Comparison of ENCODE assay signal across 14 cellular contexts in genomic region chr4:169663894-169664293, GRCh38. TPM values are rescaled to one million over a fixed set of nuclear protein-coding genes. Genes with fewer than 3 reads are reported as not detected.
DNase-seq lines count a peak whose midpoint lies in the region; ATAC-seq, FAIRE-seq and TF ChIP-seq lines count a peak whose summit lies in the region.
"Had no signal": no experiment of that assay in that cellular context is flagged by ENCODE, and none has a peak within 500 bp of the region (broad histone marks: within the 10 kb centered on the region; RNA-seq: fewer than 3 reads in every experiment).

No MANE protein-coding gene starts in this region.

- no peak overlapping the region for H2AFZ ChIP-seq in HepG2 (ENCODE audit: low read length)

- intact Hi-C loops in HepG2 (cut with micrococcal nuclease; ENCODE audit: unreplicated experiment), result no loop called here
- intact Hi-C loops in right lobe of liver (cut with DNase I), result no loop called here
- intact Hi-C loops in body of pancreas (cut with DNase I), result no loop called here

- DNase-seq in HepG2 (ENCODE audit: low spot score) (peak; percentile 22), right lobe of liver (no peak), body of pancreas (no peak), medulla oblongata (ENCODE audit: extremely low spot score) (peak; percentile 38), DMS79 (lab: John Stamatoyannopoulos, UW) (no peak), OCI-M1 (lab: John Stamatoyannopoulos, UW) (no peak), RPMI8226 (no peak), HEK293T (ENCODE audit: extremely low spot score) (no peak)
- DNase-seq: activated CD8-positive, alpha-beta memory T cell treated with anti-CD3 and anti-CD28 coated beads, Interleukin-2, amount 50 U/mL, for 48 hours; esophagus squamous epithelium; NCI-H1694 had no signal

- POLR2A ChIA-PET in HepG2 (lab: Yijun Ruan, JAX), result no interaction called here
- POLR2A ChIA-PET in HEK293T (lab: Yijun Ruan, JAX), result interaction anchor here (3.5 kb wide), 1 partner anchor 44 kb away, joined by 11 read pairs; the partner anchor contains the start of gene CLCN3

- 86% methylated on average over 3 of the region's 3 CpGs for WGBS in HepG2 (ENCODE audit: low lambda C conversion rate)
- WGBS in right lobe of liver (ENCODE audit: insufficient coverage, low coverage, low lambda C conversion rate, missing lambda C conversion rate), result 72% methylated on average over 3 of the region's 3 CpGs
- WGBS in body of pancreas, 2 donors, result 44 to 50% methylated on average over 3 of the region's 3 CpGs

- no peaks in the 10 kb centered on the region for H4K20me1 ChIP-seq in HepG2 (ENCODE audit: insufficient read depth, low read length)

- H3K4me3 ChIP-seq in HepG2 (replicated peaks in 1 of 3; ENCODE audit: insufficient read depth in 1 of 3, low read depth in 2 of 3, low read length in 3 of 3) (no peak overlapping the region), right lobe of liver (no peak overlapping the region), body of pancreas (no peak overlapping the region)
- H3K4me3 ChIP-seq: esophagus squamous epithelium, thoracic aorta had no signal

- H3K27me3 ChIP-seq in HepG2 (ENCODE audit: control insufficient read depth in 1 of 2, insufficient read depth in 2 of 2, low read length in 2 of 2) (no peaks in the 10 kb centered on the region), right lobe of liver (no peaks in the 10 kb centered on the region), body of pancreas (no peaks in the 10 kb centered on the region)
- H3K27me3 ChIP-seq: esophagus squamous epithelium had no signal

- TF ChIP-seq POLR2A in HepG2 (IDR thresholded peaks at IDR 0.05; ENCODE audit: insufficient read depth in 1 of 2, low read depth in 2 of 2, low read length in 2 of 2) (no peak), right lobe of liver (IDR thresholded peaks at IDR 0.05) (no peak), body of pancreas (IDR thresholded peaks at IDR 0.05) (no peak)

- peaks cover 57% of the 10 kb centered on the region for H3K4me1 ChIP-seq in HepG2 (ENCODE audit: insufficient read depth, low read length)
- peaks cover 0 to 23% (median 11%) of the 10 kb centered on the region in 4 donors for H3K4me1 ChIP-seq in right lobe of liver
- peaks cover 79% of the 10 kb centered on the region for H3K4me1 ChIP-seq in body of pancreas

- H3K27ac ChIP-seq in HepG2 (ENCODE audit: extremely low read length, insufficient read depth, low read length), result no peak overlapping the region
- no peak overlapping the region for H3K27ac ChIP-seq in right lobe of liver
- H3K27ac ChIP-seq in body of pancreas, result peak overlapping the region; percentile 20 to 97 (median 83)
- H3K27ac ChIP-seq: esophagus squamous epithelium, thoracic aorta had no signal

- no TSS peak for BruUV-seq in HepG2 (replicated peaks; lab: Mats Ljungman, UMichigan)

- no peaks in the 10 kb centered on the region for H3K9me3 ChIP-seq in HepG2 (ENCODE audit: low read length)
- no peaks in the 10 kb centered on the region for H3K9me3 ChIP-seq in right lobe of liver
- no peaks in the 10 kb centered on the region for H3K9me3 ChIP-seq in body of pancreas
- H3K9me3 ChIP-seq: esophagus squamous epithelium, thoracic aorta had no signal

- no peak for FAIRE-seq in HepG2 (lab: Jason Lieb, UNC)
- FAIRE-seq: HTR-8/SVneo, TTC549 had no signal

- TF ChIP-seq EP300 in HepG2 (IDR thresholded peaks at IDR 0.05; ENCODE audit: low read depth in 2 of 2, low read length in 2 of 2) (no peak), HepG2 (CRISPR knock-in tag; IDR thresholded peaks at IDR 0.05; ENCODE audit: borderline replicate concordance) (no peak)

- TF ChIP-seq RAD21 in HepG2 (CRISPR knock-in tag; IDR thresholded peaks at IDR 0.05), result no peak

- in situ Hi-C loops in HepG2 (cut with HindIII; ENCODE audit: extremely low pct_ligation_motif_present, low pct_unique_long_range_greater_than_20kb), result loop anchor here (5.0 kb wide), 1 partner anchor 42 kb away; the partner anchor contains the start of gene CLCN3

- peaks cover 36% of the 10 kb centered on the region for H3K79me2 ChIP-seq in HepG2 (ENCODE audit: insufficient read depth, low read length)

- no peak overlapping the region for H3K4me2 ChIP-seq in HepG2 (ENCODE audit: low read depth, low read length)

- CTCF ChIA-PET in HepG2 (lab: Yijun Ruan, JAX; ENCODE audit: low intra/inter-chr PET ratio, low total read pairs), result no interaction called here
- CTCF ChIA-PET in HEK293T (lab: Yijun Ruan, JAX), result no interaction called here

- H3K9ac ChIP-seq in HepG2 (ENCODE audit: insufficient read depth, low read depth, low read length), result no peak overlapping the region

- H3K36me3 ChIP-seq in HepG2 (replicated peaks in 1 of 2; ENCODE audit: control insufficient read depth in 1 of 2, insufficient read depth in 2 of 2, low read length in 2 of 2) (peaks cover 0 to 1% of the 10 kb centered on the region in 2 experiments; a peak in 1 of 5 replicates), right lobe of liver (no peaks in the 10 kb centered on the region), body of pancreas (replicated peaks in 1 of 2; ENCODE audit: insufficient read depth in 1 of 2, low read depth in 2 of 2) (no peaks in the 10 kb centered on the region)
- H3K36me3 ChIP-seq: thoracic aorta had no signal

- TF ChIP-seq CTCF in HepG2 (CRISPR knock-in tag; IDR thresholded peaks at IDR 0.05), result no peak
- no peak for TF ChIP-seq CTCF in right lobe of liver (IDR thresholded peaks at IDR 0.05)
- no peak for TF ChIP-seq CTCF in body of pancreas (IDR thresholded peaks at IDR 0.05)

- ATAC-seq in HepG2 (no peak), right lobe of liver (no peak), body of pancreas (peak; percentile 20)

TF ChIP-seq in HepG2, 621 proteins besides CTCF, POLR2A, EP300 and RAD21 (continues in another document):
- TF ChIP-seq SRSF9 (IDR thresholded peaks at IDR 0.05; ENCODE audit: borderline replicate concordance, insufficient read depth, low read depth, low read length, poor library complexity, severe bottlenecking), result no peak
- no peak for TF ChIP-seq ZNF292 (CRISPR knock-in tag; IDR thresholded peaks at IDR 0.05; ENCODE audit: borderline replicate concordance, low read depth)
- no peak for TF ChIP-seq ZFP41 (CRISPR knock-in tag; IDR thresholded peaks at IDR 0.05; ENCODE audit: borderline replicate concordance)

TF ChIP-seq in HEK293T, 16 proteins besides CTCF, POLR2A, EP300 and RAD21 (continues in another document):
- no peak for TF ChIP-seq FOXK2 (IDR thresholded peaks at IDR 0.05)

RNA-seq across cellular contexts. Expression of gene CLCN3, which starts 43.5 kb away (rescaled TPM):
- 21.5 and 23.7 TPM in 2 replicates for total RNA-seq in HepG2 (2016; rRNA removed; fragmentation: Illumina TruSeq; extraction: Trizol)
- total RNA-seq in HepG2 (2016; cell fraction: cytosol; rRNA removed; fragmentation: Illumina TruSeq; extraction: Trizol; ENCODE audit: low read depth), result 1.6 and 1.9 TPM in 2 replicates
- total RNA-seq in HepG2 (2016; cell fraction: insoluble cytoplasmic fraction; rRNA removed; fragmentation: Illumina TruSeq; extraction: Trizol), result 23.2 and 23.3 TPM in 2 replicates
- 7.7 and 8.5 TPM in 2 replicates for total RNA-seq in HepG2 (2016; cell fraction: membrane; rRNA removed; fragmentation: Illumina TruSeq; extraction: Trizol)
- total RNA-seq in HepG2 (2016; cell fraction: nucleus; rRNA removed; fragmentation: Illumina TruSeq; extraction: Trizol), result 26.7 and 28.7 TPM in 2 replicates
- polyA plus RNA-seq in HepG2 (2011; rRNA removed), result 13.6 and 14.2 TPM in 2 replicates
- polyA plus RNA-seq in HepG2 (2011; cell fraction: cytosol; rRNA removed), result 7.4 and 10.8 TPM in 2 replicates
- 3.4 and 5.1 TPM in 2 replicates for polyA plus RNA-seq in HepG2 (2011; cell fraction: nucleus; rRNA removed)
- 14.8 and 17.1 TPM in 2 replicates for polyA plus RNA-seq in HepG2 (2012)
- 0.81 and 0.88 TPM in 2 replicates for polyA plus RNA-seq in HepG2 (2016; cell fraction: cytosol; fragmentation: Illumina TruSeq; extraction: Trizol; ENCODE audit: low read depth)
- 11.5 and 13.2 TPM in 2 replicates for polyA plus RNA-seq in HepG2 (2016; cell fraction: insoluble cytoplasmic fraction; fragmentation: Illumina TruSeq; extraction: Trizol; ENCODE audit: low read depth)
- polyA plus RNA-seq in HepG2 (2016; cell fraction: membrane; fragmentation: Illumina TruSeq; extraction: Trizol; ENCODE audit: low read depth), result 2.5 and 2.8 TPM in 2 replicates
- 17.6 and 18.8 TPM in 2 replicates for polyA plus RNA-seq in HepG2 (2016; cell fraction: nucleus; fragmentation: Illumina TruSeq; extraction: Trizol; ENCODE audit: insufficient read depth, low read depth)
- 30.0 and 39.3 TPM in 2 replicates for polyA minus RNA-seq in HepG2 (2011; rRNA and poly(A)+ RNA removed; ENCODE audit: low replicate concordance)
- polyA minus RNA-seq in HepG2 (2011; cell fraction: cytosol; rRNA and poly(A)+ RNA removed), result 18.7 and 23.1 TPM in 2 replicates
- 37.3 and 43.1 TPM in 2 replicates for polyA minus RNA-seq in HepG2 (2011; cell fraction: nucleus; rRNA and poly(A)+ RNA removed)
- 10 to 100 TPM; 17.0 to 29.4 (median 19.6) TPM for total RNA-seq in right lobe of liver
- total RNA-seq in body of pancreas, result 10 to 100 TPM; 22.4 to 40.5 TPM

RNA-seq across cellular contexts. Expression of gene NEK1, which starts 51.5 kb away (rescaled TPM):
- 5.4 and 8.7 TPM in 2 replicates for total RNA-seq in HepG2 (2016; rRNA removed; fragmentation: Illumina TruSeq; extraction: Trizol)
- total RNA-seq in HepG2 (2016; cell fraction: cytosol; rRNA removed; fragmentation: Illumina TruSeq; extraction: Trizol; ENCODE audit: low read depth), result 7.3 and 9.1 TPM in 2 replicates
- total RNA-seq in HepG2 (2016; cell fraction: insoluble cytoplasmic fraction; rRNA removed; fragmentation: Illumina TruSeq; extraction: Trizol), result 5.4 and 8.2 TPM in 2 replicates
- 4.3 and 4.8 TPM in 2 replicates for total RNA-seq in HepG2 (2016; cell fraction: membrane; rRNA removed; fragmentation: Illumina TruSeq; extraction: Trizol)
- 9.8 and 11.8 TPM in 2 replicates for total RNA-seq in HepG2 (2016; cell fraction: nucleus; rRNA removed; fragmentation: Illumina TruSeq; extraction: Trizol)
- polyA plus RNA-seq in HepG2 (2011; rRNA removed), result 2.6 and 2.9 TPM in 2 replicates
- 0.97 and 1.3 TPM in 2 replicates for polyA plus RNA-seq in HepG2 (2011; cell fraction: cytosol; rRNA removed)
- 2.5 and 3.3 TPM in 2 replicates for polyA plus RNA-seq in HepG2 (2011; cell fraction: nucleus; rRNA removed)
- 3.2 and 3.3 TPM in 2 replicates for polyA plus RNA-seq in HepG2 (2012)
- polyA plus RNA-seq in HepG2 (2016; cell fraction: cytosol; fragmentation: Illumina TruSeq; extraction: Trizol; ENCODE audit: low read depth), result 0.23 and 0.38 TPM in 2 replicates
- 6.9 and 7.0 TPM in 2 replicates for polyA plus RNA-seq in HepG2 (2016; cell fraction: insoluble cytoplasmic fraction; fragmentation: Illumina TruSeq; extraction: Trizol; ENCODE audit: low read depth)
- polyA plus RNA-seq in HepG2 (2016; cell fraction: membrane; fragmentation: Illumina TruSeq; extraction: Trizol; ENCODE audit: low read depth), result 0.70 and 1.1 TPM in 2 replicates
- polyA plus RNA-seq in HepG2 (2016; cell fraction: nucleus; fragmentation: Illumina TruSeq; extraction: Trizol; ENCODE audit: insufficient read depth, low read depth), result 5.7 and 7.7 TPM in 2 replicates
- 9.6 TPM in 2 replicates for polyA minus RNA-seq in HepG2 (2011; rRNA and poly(A)+ RNA removed; ENCODE audit: low replicate concordance)
- 2.3 TPM in 2 replicates for polyA minus RNA-seq in HepG2 (2011; cell fraction: cytosol; rRNA and poly(A)+ RNA removed)
- polyA minus RNA-seq in HepG2 (2011; cell fraction: nucleus; rRNA and poly(A)+ RNA removed), result 24.1 and 24.9 TPM in 2 replicates
- 1 to 10 TPM; 4.1 to 5.2 (median 4.5) TPM for total RNA-seq in right lobe of liver
- 10 to 100 TPM in 1 of 2 donors, 1 to 10 TPM in 1; 6.3 to 12.2 TPM for total RNA-seq in body of pancreas

Comparison
In these comparisons a context has a peak if more than half of its experiments do, and no peak if none do; other contexts are left out.
1. DNase-seq: peak in HepG2 (single experiment) and medulla oblongata (single experiment); none in right lobe of liver (0 of 3), body of pancreas (0 of 4), DMS79 (single experiment), OCI-M1 (single experiment), RPMI8226 (single experiment) and HEK293T (single experiment).
2. H3K27ac ChIP-seq: peak in body of pancreas (4 of 4); none in HepG2 (single experiment) and right lobe of liver (0 of 3).